ENCODE assay signal across 8 cellular contexts in genomic region chr6:44127186-44128019, GRCh38. TPM values are rescaled to one million over a fixed set of nuclear protein-coding genes. Genes with fewer than 3 reads are reported as not detected.
DNase-seq lines count a peak whose midpoint lies in the region; ATAC-seq and TF ChIP-seq lines count a peak whose summit lies in the region.

Gene MRPL14, minus strand, starts transcription at chr6:44127452. Its CDS starts 10,841 bp downstream, at chr6:44116611.
Gene TMEM63B, plus strand, starts transcription at chr6:44127554. Its CDS starts 7,031 bp downstream, at chr6:44134585.

- ATAC-seq in GM19463 (IDR thresholded peaks at IDR 0.05; ENCODE audit: unreplicated experiment) (peak; percentile 64), Panc1 (peak; percentile 92)

- in situ Hi-C loops in Panc1 (cut with HindIII; ENCODE audit: low pct_unique_long_range_greater_than_20kb, low sequenced_read_pairs): no loop called here

- peaks cover 0 to 2% of the 10 kb centered on the region in 2 donors for H3K27me3 Mint-ChIP-seq in CD8-positive, alpha-beta memory T cell

- peak within 1 kb of the TSS; percentile 61 for H3K4me3 ChIP-seq in CD8-positive, alpha-beta memory T cell (ENCODE audit: low read length)
- H3K4me3 ChIP-seq in HUES6 (ENCODE audit: low read depth, low read length) (peak within 1 kb of the TSS; percentile 89), Panc1 (ENCODE audit: low read depth in 2 of 2, low read length in 2 of 2) (peak within 1 kb of the TSS; percentile 81 to 96), esophagus muscularis mucosa (peak within 1 kb of the TSS; percentile 89 to 99 (median 93))

- H3K4me1 Mint-ChIP-seq in CD8-positive, alpha-beta memory T cell: peaks cover 54 to 72% (median 54%) of the 10 kb centered on the region in 3 donors

- H3K27me3 ChIP-seq in CD8-positive, alpha-beta memory T cell (ENCODE audit: insufficient read depth, low read length, poor library complexity, severe bottlenecking): no peaks in the 10 kb centered on the region
- H3K27me3 ChIP-seq in HUES6 (ENCODE audit: control insufficient read depth, insufficient read depth, low read length): peaks cover 9% of the 10 kb centered on the region; the same call in 1 of the 2 replicates
- no peaks in the 10 kb centered on the region for H3K27me3 ChIP-seq in Panc1 (ENCODE audit: control insufficient read depth, insufficient read depth, low read length)
- no peaks in the 10 kb centered on the region for H3K27me3 ChIP-seq in esophagus muscularis mucosa

- H3K4me1 ChIP-seq in CD8-positive, alpha-beta memory T cell (ENCODE audit: insufficient read depth, low read length): peaks cover 54% of the 10 kb centered on the region
- H3K4me1 ChIP-seq in HUES6 (ENCODE audit: control insufficient read depth, insufficient read depth, low read length) (peaks cover 41% of the 10 kb centered on the region), Panc1 (ENCODE audit: control insufficient read depth, insufficient read depth, low read length) (peaks cover 36% of the 10 kb centered on the region), esophagus muscularis mucosa (peaks cover 36 to 59% (median 55%) of the 10 kb centered on the region in 4 donors)

- H3K9ac ChIP-seq in HUES6 (ENCODE audit: low read length): peak within 1 kb of the TSS; percentile 79

- 0% methylated on average over 20 of the region's 80 CpGs for WGBS in esophagus muscularis mucosa

- peak within 1 kb of the TSS; percentile 84 to 100 (median 96) for H3K27ac Mint-ChIP-seq in CD8-positive, alpha-beta memory T cell

- H3K36me3 Mint-ChIP-seq in CD8-positive, alpha-beta memory T cell: peaks cover 0 to 7% (median 2%) of the 10 kb centered on the region in 3 donors

- no peak for TF ChIP-seq EP300 in esophagus muscularis mucosa (IDR thresholded peaks at IDR 0.05)

- H3K9me3 ChIP-seq in CD8-positive, alpha-beta memory T cell (ENCODE audit: low read length): no peaks in the 10 kb centered on the region
- H3K9me3 ChIP-seq in HUES6 (ENCODE audit: control insufficient read depth, insufficient read depth, low read depth, low read length): no peaks in the 10 kb centered on the region
- no peaks in the 10 kb centered on the region for H3K9me3 ChIP-seq in Panc1 (ENCODE audit: control insufficient read depth, insufficient read depth, low read depth, low read length)
- H3K9me3 ChIP-seq in esophagus muscularis mucosa: no peaks in the 10 kb centered on the region

- peak within 1 kb of the TSS; percentile 88 to 96 (median 91) for H3K4me3 Mint-ChIP-seq in CD8-positive, alpha-beta memory T cell

- peak within 1 kb of the TSS; percentile 78 for H3K27ac ChIP-seq in CD8-positive, alpha-beta memory T cell (ENCODE audit: low read depth, low read length)
- H3K27ac ChIP-seq in HUES6 (ENCODE audit: low read depth, low read length): peak within 1 kb of the TSS; percentile 79
- peak within 1 kb of the TSS; percentile 88 for H3K27ac ChIP-seq in Panc1 (ENCODE audit: low read length)
- H3K27ac ChIP-seq in esophagus muscularis mucosa (replicated peaks in 1 of 4): peak within 1 kb of the TSS; percentile 93 to 96 (median 94)

- DNase-seq in CD8-positive, alpha-beta memory T cell: peak; percentile 88 to 93 (median 89)
- DNase-seq in Panc1 (ENCODE audit: low read depth, low spot score) (no peak), esophagus muscularis mucosa (ENCODE audit: extremely low spot score) (peak; percentile 93), myocyte (ENCODE audit: low read depth) (peak; percentile 91)
- DNase-seq in activated T-cell treated with anti-CD3 and anti-CD28 coated beads, Interleukin-2, amount 50 U/mL, for 48 hours: peak; percentile 89 to 93
- DNase-seq in stimulated activated CD8-positive, alpha-beta memory T cell treated with anti-CD3 and anti-CD28 coated beads, Interleukin-7, amount 100 ng/mL, for 4 hours (ENCODE audit: low read depth in 2 of 2): peak; percentile 74 to 89

- no TSS peak for BruUV-seq in Panc1 (replicated peaks; lab: Mats Ljungman, UMichigan)

- no peaks in the 10 kb centered on the region for H3K36me3 ChIP-seq in CD8-positive, alpha-beta memory T cell (ENCODE audit: insufficient read depth, low read length)
- H3K36me3 ChIP-seq in HUES6 (ENCODE audit: control insufficient read depth, insufficient read depth, low read length) (no peaks in the 10 kb centered on the region), Panc1 (ENCODE audit: control insufficient read depth, insufficient read depth, low read length) (peaks cover 4% of the 10 kb centered on the region; the same call in 1 of the 2 replicates), esophagus muscularis mucosa (no peaks in the 10 kb centered on the region)

- TF ChIP-seq CTCF in Panc1 (IDR thresholded peaks at IDR 0.05) (no peak), esophagus muscularis mucosa (IDR thresholded peaks at IDR 0.05) (no peak)

- peak; percentile 58 for TF ChIP-seq POLR2A in esophagus muscularis mucosa (IDR thresholded peaks at IDR 0.05; ENCODE audit: low read depth)

- intact Hi-C loops in Panc1 (cut with micrococcal nuclease; ENCODE audit: unreplicated experiment) (no loop called here), esophagus muscularis mucosa (cut with DNase I) (no loop called here)

- H3K9me3 Mint-ChIP-seq in CD8-positive, alpha-beta memory T cell: no peaks in the 10 kb centered on the region

- POLR2A ChIA-PET in CD8-positive, alpha-beta memory T cell (lab: Charles Lee): no interaction called here
- POLR2A ChIA-PET in Panc1 (lab: Charles Lee): interaction anchor here (0.7 kb wide), 3 partner anchors 128 to 360 kb away, joined by 3 to 5 read pairs (median 4); no protein-coding TSS in a partner anchor

- CTCF ChIA-PET in CD8-positive, alpha-beta memory T cell (lab: Charles Lee): no interaction called here
- CTCF ChIA-PET in Panc1 (lab: Charles Lee): interaction anchor here (0.6 kb wide), 1 partner anchor 82 kb away, joined by 5 read pairs; no protein-coding TSS in a partner anchor

RNA-seq across cellular contexts. Expression of gene MRPL14, which starts in this region (rescaled TPM):
- total RNA-seq in CD8-positive, alpha-beta memory T cell: 10 to 100 TPM; 48.5 to 48.7 TPM
- 108 TPM for polyA plus RNA-seq in CD8-positive, alpha-beta memory T cell
- 82.0 TPM for total RNA-seq in Panc1 (2021; ENCODE audit: unreplicated experiment)
- 80.3 TPM for polyA plus RNA-seq in Panc1 (2012; ENCODE audit: insufficient read length)
- total RNA-seq in esophagus muscularis mucosa: 10 to 100 TPM; 30.3 to 44.2 (median 41.1) TPM
- total RNA-seq in myocyte: 66.6 and 68.6 TPM in 2 replicates
- polyA plus RNA-seq in myocyte (2012): 107 TPM

RNA-seq across cellular contexts. Expression of gene TMEM63B, which starts in this region (rescaled TPM):
- total RNA-seq in CD8-positive, alpha-beta memory T cell: 10 to 100 TPM; 18.4 to 20.3 TPM
- 1.9 TPM for polyA plus RNA-seq in CD8-positive, alpha-beta memory T cell
- 54.1 TPM for total RNA-seq in Panc1 (2021; ENCODE audit: unreplicated experiment)
- 81.4 TPM for polyA plus RNA-seq in Panc1 (2012; ENCODE audit: insufficient read length)
- total RNA-seq in esophagus muscularis mucosa: 10 to 100 TPM; 18.2 to 31.1 (median 23.3) TPM
- 45.2 and 46.7 TPM in 2 replicates for total RNA-seq in myocyte
- 72.4 TPM for polyA plus RNA-seq in myocyte (2012)
